Comparison of ENCODE assay signal across 17 cellular contexts in genomic region chr7:41448104-41448503, GRCh38.
DNase-seq lines count a peak whose midpoint lies in the region; ATAC-seq and TF ChIP-seq lines count a peak whose summit lies in the region.
"Had no signal": no experiment of that assay in that cellular context is flagged by ENCODE, and none has a peak within 500 bp of the region (broad histone marks: within the 10 kb centered on the region; RNA-seq: fewer than 3 reads in every experiment).

No MANE protein-coding gene starts in this region.

- H3K4me3 ChIP-seq in AG10803 (ENCODE audit: low read length) = no peak overlapping the region
- H3K4me3 ChIP-seq: dorsolateral prefrontal cortex, upper lobe of left lung had no signal

- peak; percentile 62 for DNase-seq in AG10803 (ENCODE audit: low read depth)
- peak; percentile 56 for DNase-seq in fibroblast of the conjunctiva (ENCODE audit: low read depth)
- peak; percentile 16 for DNase-seq in myocyte (ENCODE audit: low read depth)
- no peak for DNase-seq in stimulated activated naive CD8-positive, alpha-beta T cell treated with anti-CD3 and anti-CD28 coated beads, Interleukin-15, Interleukin-2, amounts not matched to agents 100 U/mL and 50 U/mL, for 24 hours
- no peak for DNase-seq in NCI-H1092 treated with DMSO at 0.1 percent for 48 hours (lab: John Stamatoyannopoulos, UW)
- no peak for DNase-seq in DMS153 (lab: John Stamatoyannopoulos, UW)
- DNase-seq: ACHN; activated CD4-positive, CD25-positive, alpha-beta regulatory T cell; activated gamma-delta T cell treated with Interleukin-2 at 50 U/mL for 16 hours; dorsolateral prefrontal cortex; NCI-H1694 treated with DMSO at 0.1 percent for 48 hours; SHP77 treated with DMSO at 0.1 percent for 48 hours; T-helper 17 cell; upper lobe of left lung had no signal

- no peak for TF ChIP-seq CTCF in AG10803 (conservative IDR thresholded peaks at IDR 0.05; ENCODE audit: low read length)

- ATAC-seq in SK-N-SH treated with all-trans-retinoic acid at 6 μM for 48 hours (no peak), HG02852 (IDR thresholded peaks at IDR 0.05; ENCODE audit: unreplicated experiment) (no peak)
- no peak for ATAC-seq in stimulated activated naive CD8-positive, alpha-beta T cell treated with anti-CD3 and anti-CD28 coated beads, Interleukin-15, Interleukin-2, amounts not matched to agents 100 U/mL and 50 U/mL, for 24 hours
- ATAC-seq: stimulated activated memory B cell treated with anti-CD40 and anti-IgM and Interleukin-4, amounts not matched to agents 10 μg/mL and 1 μg/mL and 100 μg/mL, for 72 hours; T-helper 17 cell had no signal

TF ChIP-seq in SK-N-SH treated with all-trans-retinoic acid at 6 μM for 48 hours, 23 proteins besides CTCF, POLR2A, EP300 and RAD21:
- TF ChIP-seq SNAI2 (CRISPR knock-in tag; IDR thresholded peaks at IDR 0.05) (no peak), CREB5 (CRISPR knock-in tag; IDR thresholded peaks at IDR 0.05; ENCODE audit: low read depth) (no peak), TCF4 (CRISPR knock-in tag; IDR thresholded peaks at IDR 0.05; ENCODE audit: borderline replicate concordance) (no peak), ISL1 (CRISPR knock-in tag; IDR thresholded peaks at IDR 0.05) (peak; percentile 81)

Comparison
In these comparisons a context has a peak if more than half of its experiments do, and no peak if none do; other contexts are left out.
1. DNase-seq: peak in AG10803 (single experiment), fibroblast of the conjunctiva (single experiment) and myocyte (single experiment); none in stimulated activated naive CD8-positive, alpha-beta T cell treated with anti-CD3 and anti-CD28 coated beads, Interleukin-15, Interleukin-2, amounts not matched to agents 100 U/mL and 50 U/mL, for 24 hours (single experiment), NCI-H1092 treated with DMSO at 0.1 percent for 48 hours (single experiment) and DMS153 (single experiment).